In the genomic region with DNA sequence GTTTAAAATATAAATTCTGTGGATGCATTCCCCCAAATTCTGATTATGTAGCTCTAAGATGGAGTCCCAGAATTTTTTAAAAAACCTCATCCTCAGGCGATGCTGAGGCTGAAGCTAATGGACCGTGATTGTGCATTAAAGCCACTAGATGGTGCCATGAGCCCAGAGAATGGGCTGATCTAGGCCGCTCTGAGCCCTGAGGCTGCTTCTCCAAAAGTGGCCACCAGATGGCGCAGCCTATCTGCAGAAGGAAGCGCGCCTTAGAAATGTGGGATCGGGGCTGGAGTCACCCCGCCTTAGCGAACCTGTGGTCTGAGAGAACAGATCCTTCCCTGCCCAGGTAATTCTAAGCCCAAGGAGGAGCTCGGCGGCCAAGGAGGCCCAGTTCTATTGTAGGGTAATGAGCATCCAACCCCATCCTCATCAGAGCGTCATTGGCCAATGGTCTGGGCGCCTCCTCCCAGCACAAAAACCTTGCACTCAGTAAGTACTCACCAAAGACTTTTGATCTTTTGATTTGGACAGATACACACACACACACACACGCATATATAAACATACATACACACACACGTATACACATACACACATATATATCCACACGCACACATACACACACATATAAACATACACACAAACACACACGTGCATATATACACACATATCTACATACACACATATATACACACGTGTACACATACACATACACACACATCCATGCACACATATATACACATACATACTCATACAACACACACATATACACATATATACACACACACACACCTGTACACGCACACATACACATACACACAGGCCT, we compare ENCODE assay signal across 8 cellular contexts. TPM values are rescaled to one million over a fixed set of nuclear protein-coding genes. Genes with fewer than 3 reads are reported as not detected.
DNase-seq lines count a peak whose midpoint lies in the region; ATAC-seq and TF ChIP-seq lines count a peak whose summit lies in the region.

No MANE protein-coding gene starts in this region.

- H3K9ac ChIP-seq in neural progenitor cell = no peak overlapping the region

- H3K4me1 Mint-ChIP-seq in activated T-cell treated with anti-CD3 and anti-CD28 coated beads, Interleukin-2, amount 50 U/mL, for 24 hours (ENCODE audit: low read depth) = no peaks in the 10 kb centered on the region
- H3K4me1 Mint-ChIP-seq in neural progenitor cell = peaks cover 25% of the 10 kb centered on the region

- H3F3A ChIP-seq in PC-9 (ENCODE audit: insufficient read depth, low read depth) = peaks cover 12% of the 10 kb centered on the region
- peaks cover 10% of the 10 kb centered on the region for H3F3A ChIP-seq in neural progenitor cell (ENCODE audit: low read depth)

- H3K79me2 ChIP-seq in PC-9 (ENCODE audit: low read depth) (no peaks in the 10 kb centered on the region), neural progenitor cell (ENCODE audit: low read depth) (no peaks in the 10 kb centered on the region)

- no peaks in the 10 kb centered on the region for H3K36me3 Mint-ChIP-seq in activated T-cell treated with anti-CD3 and anti-CD28 coated beads, Interleukin-2, amount 50 U/mL, for 24 hours (ENCODE audit: low read depth)
- H3K36me3 Mint-ChIP-seq in neural progenitor cell = no peaks in the 10 kb centered on the region

- no peak overlapping the region for H3K27ac ChIP-seq in PC-9
- no peak overlapping the region for H3K27ac ChIP-seq in neural progenitor cell

- peaks cover 2% of the 10 kb centered on the region for H3K27me3 Mint-ChIP-seq in activated T-cell treated with anti-CD3 and anti-CD28 coated beads, Interleukin-2, amount 50 U/mL, for 24 hours
- H3K27me3 Mint-ChIP-seq in neural progenitor cell (ENCODE audit: insufficient read depth, low read depth) = peaks cover 10% of the 10 kb centered on the region

- no peaks in the 10 kb centered on the region for H3K9me2 ChIP-seq in PC-9 (ENCODE audit: insufficient read depth)

- POLR2A ChIA-PET in PC-9 (lab: Charles Lee; ENCODE audit: unreplicated experiment) = no interaction called here

- CTCF ChIA-PET in PC-9 (lab: Charles Lee) = interaction anchor here (0.6 to 1.6 kb wide), 14 partner anchors 30 to 1916 kb away, joined by 3 to 8 read pairs (median 4); no protein-coding TSS in a partner anchor

- H3K4me2 ChIP-seq in PC-9 (0 out of 2 replicates have a peak overlapping the region, but pooled peaks have one; percentile 24), neural progenitor cell (no peak overlapping the region)

- no peaks in the 10 kb centered on the region for H3K27me3 ChIP-seq in PC-9 (ENCODE audit: insufficient read depth, low read depth)
- peaks cover 5% of the 10 kb centered on the region for H3K27me3 ChIP-seq in neural progenitor cell

- peak; percentile 92 for ATAC-seq in GM21576 (IDR thresholded peaks at IDR 0.05; ENCODE audit: unreplicated experiment)

- H3K4me1 ChIP-seq in PC-9 (replicated peaks; ENCODE audit: insufficient read depth) (peaks cover 11% of the 10 kb centered on the region), neural progenitor cell (no peaks in the 10 kb centered on the region)

- no peak overlapping the region for H3K4me3 Mint-ChIP-seq in activated T-cell treated with anti-CD3 and anti-CD28 coated beads, Interleukin-2, amount 50 U/mL, for 24 hours
- H3K4me3 Mint-ChIP-seq in neural progenitor cell = no peak overlapping the region

- TF ChIP-seq CTCF in PC-9 (conservative IDR thresholded peaks at IDR 0.05) = peak; percentile 100
- peak; percentile 100 for TF ChIP-seq CTCF in neural progenitor cell (IDR thresholded peaks at IDR 0.05)

- H3K9me3 Mint-ChIP-seq in activated T-cell treated with anti-CD3 and anti-CD28 coated beads, Interleukin-2, amount 50 U/mL, for 24 hours = no peaks in the 10 kb centered on the region
- no peaks in the 10 kb centered on the region for H3K9me3 Mint-ChIP-seq in neural progenitor cell

- H2AFZ ChIP-seq in PC-9 (no peak overlapping the region), neural progenitor cell (replicated peaks) (no peak overlapping the region)

- no peaks in the 10 kb centered on the region for H4K20me1 ChIP-seq in PC-9 (ENCODE audit: insufficient read depth)
- H4K20me1 ChIP-seq in neural progenitor cell (ENCODE audit: low read depth) = no peaks in the 10 kb centered on the region

- BruUV-seq in PC-9 (replicated peaks; lab: Mats Ljungman, UMichigan) = no TSS peak

- peak; percentile 83 for DNase-seq in Daoy (ENCODE audit: low read depth)
- peak; percentile 59 for DNase-seq in HuH-7 (ENCODE audit: low spot score)
- DNase-seq in PC-9 = peak; percentile 72 to 82
- DNase-seq in activated T-cell treated with anti-CD3 and anti-CD28 coated beads, Interleukin-2, amount 50 U/mL, for 24 hours = peak; percentile 88
- peak; percentile 90 for DNase-seq in fibroblast of peridontal ligament (ENCODE audit: extremely low read depth)
- peak; percentile 94 for DNase-seq in neural progenitor cell (ENCODE audit: low spot score)
- peak; percentile 65 for DNase-seq in stromal cell of bone marrow (ENCODE audit: low read depth)

- H3K27ac Mint-ChIP-seq in activated T-cell treated with anti-CD3 and anti-CD28 coated beads, Interleukin-2, amount 50 U/mL, for 24 hours = no peak overlapping the region
- H3K27ac Mint-ChIP-seq in neural progenitor cell = peak overlapping the region; percentile 12

- H3K36me3 ChIP-seq in PC-9 (ENCODE audit: low read depth) (no peaks in the 10 kb centered on the region), neural progenitor cell (no peaks in the 10 kb centered on the region)

- H3K4me3 ChIP-seq in PC-9 (no peak overlapping the region), neural progenitor cell (no peak overlapping the region)

- H3K9me3 ChIP-seq in PC-9 (ENCODE audit: insufficient read depth, low read depth) (no peaks in the 10 kb centered on the region), neural progenitor cell (ENCODE audit: low read depth) (no peaks in the 10 kb centered on the region)

- intact Hi-C loops in PC-9 (cut with micrococcal nuclease; ENCODE audit: unreplicated experiment) = loop anchor here (1.0 kb wide), 3 partner anchors 78 to 377 kb away; no protein-coding TSS in a partner anchor

RNA-seq across cellular contexts. Expression of gene MMP2, which starts 13.7 kb away (rescaled TPM):
- total RNA-seq in Daoy (2014; rRNA removed; shearing (Covaris generic)) = 143 and 147 TPM in 2 replicates
- 0.50 and 1.6 TPM in 2 replicates for total RNA-seq in PC-9 (2021)
- total RNA-seq in neural progenitor cell (ENCODE audit: low replicate concordance) = 18.3 and 23.1 TPM in 2 replicates

RNA-seq across cellular contexts. Expression of gene LPCAT2, which starts 43.6 kb away (rescaled TPM):
- total RNA-seq in Daoy (2014; rRNA removed; shearing (Covaris generic)) = 0.45 and 0.69 TPM in 2 replicates
- total RNA-seq in PC-9 (2021) = 87.7 and 92.6 TPM in 2 replicates
- total RNA-seq in neural progenitor cell (ENCODE audit: low replicate concordance) = 7.2 and 14.2 TPM in 2 replicates
